In genomic region chr7:329691-330281, GRCh38 we compare ENCODE assay signal across 17 cellular contexts. TPM values are rescaled to one million over a fixed set of nuclear protein-coding genes. Genes with fewer than 3 reads are reported as not detected.
DNase-seq lines count a peak whose midpoint lies in the region; ATAC-seq and TF ChIP-seq lines count a peak whose summit lies in the region.
"Had no signal": no experiment of that assay in that cellular context is flagged by ENCODE, and none has a peak within 500 bp of the region (broad histone marks: within the 10 kb centered on the region; RNA-seq: fewer than 3 reads in every experiment).

No MANE protein-coding gene starts in this region.

- peaks cover 0 to 3% (median 0%) of the 10 kb centered on the region in 5 donors for H3K27me3 Mint-ChIP-seq in naive thymus-derived CD8-positive, alpha-beta T cell

- H3K9me3 ChIP-seq in duodenal mucosa (ENCODE audit: control insufficient read depth in 1 of 2, low read length in 2 of 2) (peaks cover 5 to 7% of the 10 kb centered on the region in 2 donors), osteoblast (ENCODE audit: low read depth, low read length) (peaks cover 6% of the 10 kb centered on the region)

- H3K4me1 ChIP-seq in duodenal mucosa (ENCODE audit: control insufficient read depth in 1 of 2, insufficient read depth in 2 of 2, low read length in 2 of 2) = peaks cover 54 to 56% of the 10 kb centered on the region in 2 donors
- H3K4me1 ChIP-seq in osteoblast (ENCODE audit: insufficient read depth, low read length) = peaks cover 7% of the 10 kb centered on the region
- H3K4me1 ChIP-seq: BE2C had no signal

- DNase-seq in COLO668 (lab: John Stamatoyannopoulos, UW; ENCODE audit: unreplicated experiment) (peak; percentile 85), HT-29 (ENCODE audit: low spot score) (peak; percentile 61), osteoblast (ENCODE audit: insufficient read length, low spot score, missing footprints) (peak; percentile 59), iPS-NIHi11 (ENCODE audit: low spot score) (no peak), NCI-H2029 (lab: John Stamatoyannopoulos, UW) (no peak)
- no peak for DNase-seq in naive thymus-derived CD8-positive, alpha-beta T cell
- DNase-seq: BE2C, NCI-H1436, NCI-H2081 treated with DMSO at 0.1 percent for 48 hours, NCI-H226, NCI-H774, SHP77 treated with DMSO at 0.1 percent for 48 hours had no signal

- H3K4me3 Mint-ChIP-seq in naive thymus-derived CD8-positive, alpha-beta T cell = no peak overlapping the region
- H3K4me3 Mint-ChIP-seq: IgD-negative memory B cell had no signal

- peaks cover 4 to 8% (median 8%) of the 10 kb centered on the region in 4 donors for H3K4me1 Mint-ChIP-seq in naive thymus-derived CD8-positive, alpha-beta T cell

- H3K27ac Mint-ChIP-seq in naive thymus-derived CD8-positive, alpha-beta T cell = no peak overlapping the region
- H3K27ac Mint-ChIP-seq: IgD-negative memory B cell had no signal

- no peak for TF ChIP-seq CTCF in osteoblast (IDR thresholded peaks at IDR 0.05; ENCODE audit: extremely low read depth, low read depth, low read length)

- H3K36me3 ChIP-seq in duodenal mucosa (ENCODE audit: control insufficient read depth in 1 of 2, insufficient read depth in 2 of 2, low read length in 2 of 2) (no peaks in the 10 kb centered on the region), osteoblast (ENCODE audit: insufficient read depth, low read length) (no peaks in the 10 kb centered on the region)
- H3K36me3 ChIP-seq: BE2C had no signal

- no peaks in the 10 kb centered on the region for H3K36me3 Mint-ChIP-seq in naive thymus-derived CD8-positive, alpha-beta T cell
- H3K36me3 Mint-ChIP-seq: IgD-negative memory B cell had no signal

- no peaks in the 10 kb centered on the region for H3K79me2 ChIP-seq in osteoblast (ENCODE audit: insufficient read depth, low read length)

- H3K4me3 ChIP-seq in duodenal mucosa (ENCODE audit: low read depth in 1 of 2, low read length in 2 of 2) = no peak overlapping the region
- H3K4me3 ChIP-seq in osteoblast (ENCODE audit: insufficient read depth, low read length) = peak overlapping the region; percentile 13

- no peak overlapping the region for H3K4me2 ChIP-seq in osteoblast (ENCODE audit: insufficient read depth, low read length)

- POLR2A ChIA-PET in naive thymus-derived CD8-positive, alpha-beta T cell (lab: Charles Lee) = interaction anchor here (1.0 kb wide), 1 partner anchor 275 kb away, joined by 3 read pairs; no protein-coding TSS in a partner anchor

- H3K27me3 ChIP-seq in duodenal mucosa (ENCODE audit: control insufficient read depth in 1 of 2, insufficient read depth in 2 of 2, low read length in 2 of 2) = peaks cover 0 to 4% of the 10 kb centered on the region in 2 donors
- peaks cover 15% of the 10 kb centered on the region for H3K27me3 ChIP-seq in osteoblast (ENCODE audit: insufficient read depth, low read length)

- H2AFZ ChIP-seq in osteoblast (ENCODE audit: low read length) = no peak overlapping the region

- ATAC-seq in naive thymus-derived CD8-positive, alpha-beta T cell = no peak
- no peak for ATAC-seq in GM21528 (IDR thresholded peaks at IDR 0.05; ENCODE audit: low FRiP score, unreplicated experiment)
- ATAC-seq: HCT116 had no signal

- no peaks in the 10 kb centered on the region for H4K20me1 ChIP-seq in osteoblast (ENCODE audit: insufficient read depth, low read length)

- H3K27ac ChIP-seq in duodenal mucosa (ENCODE audit: low read depth, low read length) (peak overlapping the region; percentile 13), osteoblast (ENCODE audit: low read depth, low read length) (no peak overlapping the region)

- H3K9me3 Mint-ChIP-seq in naive thymus-derived CD8-positive, alpha-beta T cell = peaks cover 0 to 4% (median 0%) of the 10 kb centered on the region in 9 donors

- H3K9ac ChIP-seq in duodenal mucosa (ENCODE audit: low read depth in 1 of 2, low read length in 2 of 2) = peak overlapping the region; percentile 52 to 59

RNA-seq across cellular contexts. Expression of gene FOXL3, which starts 39.8 kb away (rescaled TPM):
- total RNA-seq in HT-29 (2014; rRNA removed; shearing (Covaris generic)) = not detected in 2 replicates
- not detected in 2 replicates for total RNA-seq in osteoblast
- total RNA-seq in naive thymus-derived CD8-positive, alpha-beta T cell = not detected
- polyA plus RNA-seq in naive thymus-derived CD8-positive, alpha-beta T cell = not detected
- polyA plus RNA-seq: AG04450, IgD-negative memory B cell had no signal

Comparison
In these comparisons a context has a peak if more than half of its experiments do, and no peak if none do; other contexts are left out.
1. DNase-seq: peak in COLO668 (single experiment), HT-29 (single experiment) and osteoblast (single experiment); none in iPS-NIHi11 (single experiment), NCI-H2029 (single experiment) and naive thymus-derived CD8-positive, alpha-beta T cell (0 of 10).